In the genomic region with DNA sequence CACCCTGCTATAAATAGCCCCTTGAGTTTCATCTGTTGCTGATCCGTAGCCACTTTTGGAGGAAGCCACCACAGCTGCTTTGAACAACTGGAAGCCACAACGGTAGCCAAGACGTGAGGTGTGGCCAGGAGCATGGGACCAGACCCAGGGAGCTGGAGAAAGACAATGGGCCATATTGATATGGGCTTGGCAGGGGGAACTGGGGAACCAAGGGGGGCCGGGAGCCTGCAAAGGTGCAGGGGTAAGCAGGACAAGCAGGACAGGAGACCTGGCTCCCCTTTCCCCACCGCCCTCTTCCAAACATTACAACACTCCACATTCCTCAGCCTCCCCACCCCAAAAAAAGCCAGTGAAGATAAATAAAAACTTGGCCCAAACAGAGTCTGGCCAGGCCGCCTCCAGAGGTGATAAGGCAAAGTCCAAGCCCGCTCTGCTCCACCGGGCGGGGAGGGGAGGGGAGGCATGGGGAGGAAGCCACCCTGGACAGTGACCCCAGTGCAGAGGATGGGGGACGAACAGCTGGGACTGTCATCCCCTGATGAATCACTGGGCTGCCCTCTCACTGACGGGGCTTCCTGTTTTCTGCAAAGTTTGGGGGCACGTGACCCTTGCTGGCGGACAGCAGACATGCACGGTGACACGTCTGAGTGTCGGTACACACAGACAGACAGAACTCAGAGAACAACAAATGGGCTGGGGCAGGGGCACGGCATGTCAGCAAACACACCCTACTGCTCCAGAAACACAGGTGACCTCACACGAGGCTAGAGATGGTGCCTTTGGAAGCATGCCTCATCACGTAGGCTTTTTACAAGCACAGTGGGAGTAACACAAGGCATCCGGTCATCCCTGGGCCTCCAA, we compare ENCODE assay signal across 9 cellular contexts.
A peak's percentile ranks its signal among the peaks of the same experiment; 100 is the strongest.
DNase-seq lines count a peak whose midpoint lies in the region; ATAC-seq lines count a peak whose summit lies in the region.
"Had no signal": no experiment of that assay in that cellular context is flagged by ENCODE, and none has a peak within 500 bp of the region (broad histone marks: within the 10 kb centered on the region; RNA-seq: fewer than 3 reads in every experiment).

No MANE protein-coding gene starts in this region.

- CTCF ChIA-PET in activated naive CD4-positive, alpha-beta T cell treated with anti-CD3 and anti-CD28 coated beads, Interleukin-2, amount 10 ng/mL, durations not matched to agents 7 days and 5 days (lab: Charles Lee): interaction anchor here (0.6 to 1.4 kb wide), 4 partner anchors 16 to 117 kb away, joined by 3 to 5 read pairs (median 3); no protein-coding TSS in a partner anchor

- peaks cover 64 to 99% of the 10 kb centered on the region in 2 donors for H3K4me1 ChIP-seq in muscle layer of duodenum (ENCODE audit: control insufficient read depth in 1 of 2, insufficient read depth in 2 of 2, low read length in 2 of 2)
- peaks cover 4 to 8% of the 10 kb centered on the region in 2 donors for H3K4me1 ChIP-seq in aorta (ENCODE audit: control insufficient read depth in 1 of 2, insufficient read depth in 2 of 2, low read length in 2 of 2)

- peak; percentile 26 for ATAC-seq in effector memory CD8-positive, alpha-beta T cell (replicated peaks)
- ATAC-seq in aorta (ENCODE audit: low FRiP score) (peak; percentile 55), GM21576 (IDR thresholded peaks at IDR 0.05; ENCODE audit: unreplicated experiment) (no peak), HG03139 (IDR thresholded peaks at IDR 0.05; ENCODE audit: unreplicated experiment) (no peak)

- H3K4me3 Mint-ChIP-seq in activated naive CD4-positive, alpha-beta T cell treated with anti-CD3 and anti-CD28 coated beads, Interleukin-2, amount 10 ng/mL, durations not matched to agents 7 days and 5 days: no peak overlapping the region
- no peak overlapping the region for H3K4me3 Mint-ChIP-seq in effector memory CD8-positive, alpha-beta T cell

- peak; percentile 40 for DNase-seq in activated naive CD4-positive, alpha-beta T cell treated with anti-CD3 and anti-CD28 coated beads, Interleukin-2, amount 10 ng/mL, durations not matched to agents 7 days and 5 days
- no peak for DNase-seq in activated naive CD4-positive, alpha-beta T cell treated with anti-CD3 and anti-CD28 coated beads, Interleukin-2, amount 50 U/mL, for 16 hours
- no peak for DNase-seq in effector memory CD8-positive, alpha-beta T cell
- DNase-seq in aorta: peak; percentile 89 to 96
- DNase-seq in RPMI8226: no peak
- DNase-seq: AML-193 had no signal

- H3K36me3 ChIP-seq in muscle layer of duodenum (ENCODE audit: control insufficient read depth in 1 of 2, insufficient read depth in 2 of 2, low read length in 2 of 2) (peaks cover 12 to 17% of the 10 kb centered on the region in 2 donors), aorta (ENCODE audit: control insufficient read depth in 1 of 2, insufficient read depth in 2 of 2, low read length in 1 of 2) (peaks cover 0 to 4% of the 10 kb centered on the region in 2 donors)

- peak overlapping the region; percentile 21 for H3K27ac Mint-ChIP-seq in activated naive CD4-positive, alpha-beta T cell treated with anti-CD3 and anti-CD28 coated beads, Interleukin-2, amount 10 ng/mL, durations not matched to agents 7 days and 5 days
- H3K27ac Mint-ChIP-seq in effector memory CD8-positive, alpha-beta T cell: peak overlapping the region in 1 of 2 donors; percentile 17

- intact Hi-C loops in aorta (cut with DNase I): loop anchor here (5.0 kb wide), 2 partner anchors 35 to 40 kb away; no protein-coding TSS in a partner anchor

- no peaks in the 10 kb centered on the region for H3K9me3 Mint-ChIP-seq in activated naive CD4-positive, alpha-beta T cell treated with anti-CD3 and anti-CD28 coated beads, Interleukin-2, amount 10 ng/mL, durations not matched to agents 7 days and 5 days
- H3K9me3 Mint-ChIP-seq in effector memory CD8-positive, alpha-beta T cell: no peaks in the 10 kb centered on the region

- no peaks in the 10 kb centered on the region for H3K36me3 Mint-ChIP-seq in activated naive CD4-positive, alpha-beta T cell treated with anti-CD3 and anti-CD28 coated beads, Interleukin-2, amount 10 ng/mL, durations not matched to agents 7 days and 5 days
- H3K36me3 Mint-ChIP-seq in effector memory CD8-positive, alpha-beta T cell (ENCODE audit: insufficient read depth): no peaks in the 10 kb centered on the region

- H3K27ac ChIP-seq in muscle layer of duodenum (ENCODE audit: low read length) (peak overlapping the region; percentile 94), aorta (ENCODE audit: low read depth in 1 of 2, low read length in 2 of 2) (peak overlapping the region; percentile 74 to 99)

- peaks cover 40% of the 10 kb centered on the region for H3K27me3 Mint-ChIP-seq in activated naive CD4-positive, alpha-beta T cell treated with anti-CD3 and anti-CD28 coated beads, Interleukin-2, amount 10 ng/mL, durations not matched to agents 7 days and 5 days
- peaks cover 29 to 84% of the 10 kb centered on the region in 2 donors for H3K27me3 Mint-ChIP-seq in effector memory CD8-positive, alpha-beta T cell

- 2 to 4% methylated on average over 20 of the region's 20 CpGs for WGBS in aorta, 2 donors

- H3K4me3 ChIP-seq in muscle layer of duodenum (ENCODE audit: low read depth in 1 of 2, low read length in 2 of 2): peak overlapping the region in 1 of 2 donors; percentile 32
- no peak overlapping the region for H3K4me3 ChIP-seq in aorta (ENCODE audit: low read length in 2 of 2)

- H3K9me3 ChIP-seq in muscle layer of duodenum (ENCODE audit: control insufficient read depth in 1 of 2, low read length in 2 of 2): no peaks in the 10 kb centered on the region
- no peaks in the 10 kb centered on the region for H3K9me3 ChIP-seq in aorta (ENCODE audit: control insufficient read depth, low read length)

- no peaks in the 10 kb centered on the region for H3K27me3 ChIP-seq in muscle layer of duodenum (ENCODE audit: low read depth, low read length)
- no peaks in the 10 kb centered on the region for H3K27me3 ChIP-seq in aorta (ENCODE audit: control insufficient read depth in 1 of 2, insufficient read depth in 2 of 2, low read length in 1 of 2)

- peaks cover 25% of the 10 kb centered on the region for H3K4me1 Mint-ChIP-seq in activated naive CD4-positive, alpha-beta T cell treated with anti-CD3 and anti-CD28 coated beads, Interleukin-2, amount 10 ng/mL, durations not matched to agents 7 days and 5 days
- peaks cover 0 to 3% of the 10 kb centered on the region in 2 donors for H3K4me1 Mint-ChIP-seq in effector memory CD8-positive, alpha-beta T cell (ENCODE audit: low read depth in 2 of 2)

Comparison
In these comparisons a context has a peak if more than half of its experiments do, and no peak if none do; other contexts are left out.
1. DNase-seq: peak in activated naive CD4-positive, alpha-beta T cell treated with anti-CD3 and anti-CD28 coated beads, Interleukin-2, amount 10 ng/mL, durations not matched to agents 7 days and 5 days (single experiment) and aorta (2 of 2); none in activated naive CD4-positive, alpha-beta T cell treated with anti-CD3 and anti-CD28 coated beads, Interleukin-2, amount 50 U/mL, for 16 hours (single experiment), effector memory CD8-positive, alpha-beta T cell (0 of 3) and RPMI8226 (single experiment).
2. ATAC-seq: peak in effector memory CD8-positive, alpha-beta T cell (single experiment) and aorta (single experiment); none in GM21576 (single experiment) and HG03139 (single experiment).